Comparison of ENCODE assay signal across 8 cellular contexts in genomic region chr7:128963327-128963757, GRCh38. TPM values are rescaled to one million over a fixed set of nuclear protein-coding genes. Genes with fewer than 3 reads are reported as not detected.
DNase-seq lines count a peak whose midpoint lies in the region; ATAC-seq and TF ChIP-seq lines count a peak whose summit lies in the region.

No MANE protein-coding gene starts in this region.

- intact Hi-C loops in psoas muscle (cut with DNase I): no loop called here

- H3K27ac ChIP-seq in epithelial cell of prostate (peak overlapping the region; percentile 97), psoas muscle (no peak overlapping the region), endodermal cell (ENCODE audit: low read depth, low read length) (no peak overlapping the region)

- 89 to 92% (median 91%) methylated on average over 1 of the region's 1 CpG for WGBS in psoas muscle, 3 donors
- 95% methylated on average over 1 of the region's 1 CpG; no CpG with 5 or more reads in 1 of the 2 experiments for WGBS in endodermal cell (ENCODE audit: insufficient coverage in 1 of 2, insufficient read length in 1 of 2), 2 experiments

- DNase-seq in ACHN (peak; percentile 84), epithelial cell of prostate (ENCODE audit: low read depth, low spot score) (no peak), KBM-7 (no peak), psoas muscle (no peak), endodermal cell (no peak), amygdala (lab: John Stamatoyannopoulos, UW) (no peak)

- peaks cover 73% of the 10 kb centered on the region for H3K36me3 Mint-ChIP-seq in endodermal cell (ENCODE audit: low read depth)

- no peak overlapping the region for H3K27ac Mint-ChIP-seq in endodermal cell

- H3K4me1 Mint-ChIP-seq in endodermal cell: no peaks in the 10 kb centered on the region

- no peaks in the 10 kb centered on the region for H3K9me3 Mint-ChIP-seq in endodermal cell

- H3K4me3 ChIP-seq in psoas muscle (no peak overlapping the region), endodermal cell (ENCODE audit: low read length) (no peak overlapping the region)

- H3K9me3 ChIP-seq in psoas muscle: no peaks in the 10 kb centered on the region
- no peaks in the 10 kb centered on the region for H3K9me3 ChIP-seq in endodermal cell (ENCODE audit: control insufficient read depth, low read length)

- in situ Hi-C loops in ACHN (cut with HindIII; ENCODE audit: low pct_ligation_motif_present, low pct_unique_long_range_greater_than_20kb, low sequenced_read_pairs) (no loop called here), KBM-7 (cut with MboI; ENCODE audit: low pct_unique_long_range_greater_than_20kb, low sequenced_read_pairs) (no loop called here)

- no peak overlapping the region for H3K9ac ChIP-seq in endodermal cell (ENCODE audit: extremely low read depth, low read length, poor library complexity, severe bottlenecking)

- H3K4me1 ChIP-seq in psoas muscle (peaks cover 4% of the 10 kb centered on the region), endodermal cell (ENCODE audit: control insufficient read depth, insufficient read depth, low read length) (no peaks in the 10 kb centered on the region)

- ATAC-seq in GM19035 (IDR thresholded peaks at IDR 0.05; ENCODE audit: unreplicated experiment) (peak; percentile 85), HG03175 (IDR thresholded peaks at IDR 0.05; ENCODE audit: unreplicated experiment) (peak; percentile 69), psoas muscle (no peak)

- TF ChIP-seq CTCF in psoas muscle (IDR thresholded peaks at IDR 0.05) (no peak), endodermal cell (conservative IDR thresholded peaks at IDR 0.05) (no peak)

- H3K27me3 ChIP-seq in psoas muscle (ENCODE audit: insufficient read depth in 3 of 3, low read length in 2 of 3): no peaks in the 10 kb centered on the region
- H3K27me3 ChIP-seq in endodermal cell (ENCODE audit: control insufficient read depth, insufficient read depth, low read length, poor library complexity, severe bottlenecking): no peaks in the 10 kb centered on the region

- no peaks in the 10 kb centered on the region for H3K27me3 Mint-ChIP-seq in endodermal cell (ENCODE audit: insufficient read depth)

- no peak overlapping the region for H3K4me3 Mint-ChIP-seq in endodermal cell

- H3K36me3 ChIP-seq in psoas muscle (ENCODE audit: insufficient read depth in 1 of 2, low read depth in 1 of 2) (peaks cover 8 to 84% of the 10 kb centered on the region in 2 donors), endodermal cell (ENCODE audit: control insufficient read depth, insufficient read depth, low read length) (peaks cover 84% of the 10 kb centered on the region)

RNA-seq across cellular contexts. Expression of gene IRF5, which starts 25.6 kb away (rescaled TPM):
- total RNA-seq in psoas muscle (1 to 10 TPM; 1.2 to 1.6 (median 1.3) TPM), endodermal cell (under 1 TPM; 0.31 to 0.53 TPM)
- under 1 TPM; 0.44 to 0.80 (median 0.78) TPM for polyA plus RNA-seq in psoas muscle
- 0.14 TPM for polyA plus RNA-seq in endodermal cell (2013, experiment 1 of 2)
- 0.17 TPM for polyA plus RNA-seq in endodermal cell (2013, experiment 2 of 2)

RNA-seq across cellular contexts. Expression of gene KCP, which starts 52.8 kb away (rescaled TPM):
- under 1 TPM; 0.08 to 0.34 (median 0.23) TPM for total RNA-seq in psoas muscle
- under 1 TPM; 0.03 to 0.16 (median 0.12) TPM for polyA plus RNA-seq in psoas muscle
- 10 to 100 TPM; 21.1 to 33.3 TPM for total RNA-seq in endodermal cell
- 8.3 TPM for polyA plus RNA-seq in endodermal cell (2013, experiment 1 of 2)
- polyA plus RNA-seq in endodermal cell (2013, experiment 2 of 2): 6.5 TPM

Comparison
In these comparisons a context has a peak if more than half of its experiments do, and no peak if none do; other contexts are left out.
1. ATAC-seq: peak in GM19035 (single experiment) and HG03175 (single experiment); none in psoas muscle (0 of 4).
2. RNA of gene KCP, which starts 52.8 kb away (total RNA-seq): 21.1 to 33.3 TPM in endodermal cell; 0.08 to 0.34 TPM in psoas muscle; every median in the first group is over 10 times any median in the second.